19 cellular contexts compared by ENCODE assay signal in the genomic region with DNA sequence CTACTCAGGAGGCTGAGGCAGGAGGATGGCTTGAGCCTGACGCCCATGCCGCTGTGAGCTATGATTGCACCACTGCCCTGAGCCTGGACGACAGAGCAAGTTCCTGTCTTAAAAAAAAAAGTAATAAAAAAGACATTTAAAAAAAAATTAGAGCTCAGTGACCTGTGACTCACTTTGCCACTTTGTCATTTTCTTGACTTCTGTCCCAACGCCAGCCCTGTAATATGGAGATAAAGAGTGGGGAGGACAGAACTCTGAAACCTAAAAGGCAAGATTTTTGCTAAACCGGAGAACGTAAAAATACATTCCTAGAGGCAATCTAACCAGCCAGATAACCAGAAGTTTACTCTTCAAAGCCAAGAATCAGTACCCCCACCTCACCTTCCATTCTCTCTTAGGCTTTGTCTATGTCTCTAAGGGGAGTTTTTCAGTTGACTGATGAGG. TPM values are rescaled to one million over a fixed set of nuclear protein-coding genes. Genes with fewer than 3 reads are reported as not detected.
"Had no signal": no experiment of that assay in that cellular context is flagged by ENCODE, and none has a peak within 500 bp of the region (broad histone marks: within the 10 kb centered on the region; RNA-seq: fewer than 3 reads in every experiment).

No MANE protein-coding gene starts in this region.

- ATAC-seq: foreskin keratinocyte, left lung, upper lobe of right lung had no signal

- FAIRE-seq: kidney had no signal

- H3K9me3 ChIP-seq: ascending aorta, left lung, testis, upper lobe of right lung had no signal

- H3K4me1 ChIP-seq: ascending aorta, foreskin keratinocyte, left lung, testis, upper lobe of right lung had no signal

- DNase-seq: activated CD4-positive, alpha-beta memory T cell treated with anti-CD3 and anti-CD28 coated beads for 36 hours; activated CD4-positive, alpha-beta T cell treated with anti-CD3 and anti-CD28 coated beads for 48 hours; activated gamma-delta T cell; activated naive CD4-positive, alpha-beta T cell treated with anti-CD3 and anti-CD28 coated beads, Interleukin-2, amount 50 U/mL, for 16 hours; brain microvascular endothelial cell; caudate nucleus; effector CD8-positive, alpha-beta T cell; foreskin keratinocyte; kidney; naive B cell; retina; stimulated activated CD4-positive, alpha-beta T cell treated with anti-CD3 and anti-CD28 coated beads, Interleukin-4, amount 100 ng/mL, for 1 hour; stimulated activated naive CD4-positive, alpha-beta T cell; T-helper 1 cell; testis; upper lobe of right lung had no signal

- H3K4me3 ChIP-seq: ascending aorta, left lung, lung, testis, upper lobe of right lung had no signal

- H3K36me3 ChIP-seq: ascending aorta, brain microvascular endothelial cell, left lung, upper lobe of right lung had no signal

- H3K27me3 ChIP-seq: ascending aorta, brain microvascular endothelial cell, foreskin keratinocyte, left lung, testis, upper lobe of right lung had no signal

- H3K27ac ChIP-seq: ascending aorta, brain microvascular endothelial cell, foreskin keratinocyte, left lung, testis, upper lobe of right lung had no signal

RNA-seq across cellular contexts. Expression of gene PJVK, which starts 49.2 kb away (rescaled TPM):
- total RNA-seq: ascending aorta had no signal
